ENCODE assay signal across 11 cellular contexts in genomic region chr7:136183981-136184380, GRCh38.
DNase-seq lines count a peak whose midpoint lies in the region.
"Had no signal": no experiment of that assay in that cellular context is flagged by ENCODE, and none has a peak within 500 bp of the region (broad histone marks: within the 10 kb centered on the region; RNA-seq: fewer than 3 reads in every experiment).

No MANE protein-coding gene starts in this region.

- DNase-seq in DMS53 (lab: John Stamatoyannopoulos, UW) = peak; percentile 39
- no peak for DNase-seq in DMS53 treated with DMSO at 0.1 percent for 48 hours (lab: John Stamatoyannopoulos, UW; ENCODE audit: unreplicated experiment)
- peak; percentile 9 for DNase-seq in SK-N-DZ (ENCODE audit: low spot score)
- DNase-seq in globus pallidus (ENCODE audit: low spot score) = peak; percentile 1
- peak; percentile 20 for DNase-seq in pons (ENCODE audit: low spot score)
- no peak for DNase-seq in NCI-H1930 (lab: John Stamatoyannopoulos, UW)
- no peak for DNase-seq in NAMALWA (ENCODE audit: low spot score)
- DNase-seq in stimulated activated CD4-positive, alpha-beta T cell treated with anti-CD3 and anti-CD28 coated beads, Interleukin-4, amount 100 ng/mL, for 1 hour = no peak
- DNase-seq: activated CD4-positive, alpha-beta T cell treated with anti-CD3 and anti-CD28 coated beads, Interleukin-2, amount 50 U/mL, for 1 hour; naive thymus-derived CD8-positive, alpha-beta T cell; NCI-H187 had no signal

Comparison
In these comparisons a context has a peak if more than half of its experiments do, and no peak if none do; other contexts are left out.
1. DNase-seq: peak in DMS53 (single experiment), SK-N-DZ (single experiment), globus pallidus (single experiment) and pons (single experiment); none in DMS53 treated with DMSO at 0.1 percent for 48 hours (single experiment), NCI-H1930 (0 of 2), NAMALWA (single experiment) and stimulated activated CD4-positive, alpha-beta T cell treated with anti-CD3 and anti-CD28 coated beads, Interleukin-4, amount 100 ng/mL, for 1 hour (single experiment).